ENCODE assay signal across 8 cellular contexts in genomic region chr1:117339866-117340357, GRCh38. TPM values are rescaled to one million over a fixed set of nuclear protein-coding genes. Genes with fewer than 3 reads are reported as not detected.
DNase-seq lines count a peak whose midpoint lies in the region; ATAC-seq and TF ChIP-seq lines count a peak whose summit lies in the region.

No MANE protein-coding gene starts in this region.

- H3K36me3 Mint-ChIP-seq in endodermal cell (ENCODE audit: low read depth), result peaks cover 2% of the 10 kb centered on the region
- H3K36me3 Mint-ChIP-seq in glutamatergic neuron (ENCODE audit: unreplicated experiment), result no peaks in the 10 kb centered on the region

- H3K27ac ChIP-seq in endodermal cell (ENCODE audit: low read depth, low read length), result no peak overlapping the region

- H3K4me1 ChIP-seq in endodermal cell (ENCODE audit: control insufficient read depth, insufficient read depth, low read length), result no peaks in the 10 kb centered on the region
- H3K4me1 ChIP-seq in neuron (ENCODE audit: insufficient read depth, low read length), result no peaks in the 10 kb centered on the region

- ATAC-seq in HG03439 (IDR thresholded peaks at IDR 0.05; ENCODE audit: unreplicated experiment), result no peak

- H3K27me3 ChIP-seq in endodermal cell (ENCODE audit: control insufficient read depth, insufficient read depth, low read length, poor library complexity, severe bottlenecking) (no peaks in the 10 kb centered on the region), neuron (ENCODE audit: insufficient read depth, low read length) (no peaks in the 10 kb centered on the region)

- no peaks in the 10 kb centered on the region for H3K36me3 ChIP-seq in endodermal cell (ENCODE audit: control insufficient read depth, insufficient read depth, low read length)
- H3K36me3 ChIP-seq in neuron (ENCODE audit: insufficient read depth, low read length), result no peaks in the 10 kb centered on the region

- DNase-seq in activated CD4-positive, alpha-beta T cell treated with anti-CD3 and anti-CD28 coated beads for 48 hours, result peak; percentile 14
- DNase-seq in activated CD4-positive, alpha-beta T cell treated with anti-CD3 and anti-CD28 coated beads for 1 hour, result no peak
- peak; percentile 45 for DNase-seq in NCI-H774 (lab: John Stamatoyannopoulos, UW)
- peak; percentile 50 for DNase-seq in endodermal cell
- no peak for DNase-seq in glutamatergic neuron
- DNase-seq in NCI-H187 treated with DMSO at 0.1 percent for 48 hours (lab: John Stamatoyannopoulos, UW), result no peak

- WGBS in endodermal cell (ENCODE audit: insufficient coverage in 1 of 2, insufficient read length in 1 of 2), 2 experiments, result 72% methylated on average over 3 of the region's 3 CpGs; no CpG with 5 or more reads in 1 of the 2 experiments

- H3K9me3 ChIP-seq in endodermal cell (ENCODE audit: control insufficient read depth, low read length) (no peaks in the 10 kb centered on the region), neuron (ENCODE audit: low read length) (no peaks in the 10 kb centered on the region)

- H3K27ac Mint-ChIP-seq in endodermal cell (no peak overlapping the region), glutamatergic neuron (ENCODE audit: unreplicated experiment) (no peak overlapping the region)

- no peak overlapping the region for H3K4me3 Mint-ChIP-seq in endodermal cell
- no peak overlapping the region for H3K4me3 Mint-ChIP-seq in glutamatergic neuron (ENCODE audit: unreplicated experiment)

- TF ChIP-seq CTCF in endodermal cell (conservative IDR thresholded peaks at IDR 0.05) (peak; percentile 26), glutamatergic neuron (IDR thresholded peaks at IDR 0.05; ENCODE audit: partially characterized antibody, unreplicated experiment) (no peak)

- H3K9ac ChIP-seq in endodermal cell (ENCODE audit: extremely low read depth, low read length, poor library complexity, severe bottlenecking), result no peak overlapping the region

- H3K4me1 Mint-ChIP-seq in endodermal cell (peaks cover 28% of the 10 kb centered on the region), glutamatergic neuron (ENCODE audit: low read depth, unreplicated experiment) (peaks cover 7% of the 10 kb centered on the region)

- H2AFZ ChIP-seq in neuron (ENCODE audit: low read depth, low read length), result peak overlapping the region; percentile 3

- H3K9me3 Mint-ChIP-seq in endodermal cell (peaks cover 10% of the 10 kb centered on the region), glutamatergic neuron (ENCODE audit: unreplicated experiment) (no peaks in the 10 kb centered on the region)

- H3K27me3 Mint-ChIP-seq in endodermal cell (ENCODE audit: insufficient read depth), result no peaks in the 10 kb centered on the region
- no peaks in the 10 kb centered on the region for H3K27me3 Mint-ChIP-seq in glutamatergic neuron (ENCODE audit: unreplicated experiment)

- H3K4me3 ChIP-seq in endodermal cell (ENCODE audit: low read length) (no peak overlapping the region), neuron (ENCODE audit: low read length) (no peak overlapping the region)

RNA-seq across cellular contexts. Expression of gene MAN1A2, which starts 27.3 kb away (rescaled TPM):
- total RNA-seq in endodermal cell (10 to 100 TPM; 33.3 to 40.9 TPM), glutamatergic neuron (ENCODE audit: unreplicated experiment) (31.8 TPM)
- polyA plus RNA-seq in endodermal cell (2013, experiment 1 of 2), result 25.3 TPM
- polyA plus RNA-seq in endodermal cell (2013, experiment 2 of 2), result 20.8 TPM

Comparison
In these comparisons a context has a peak if more than half of its experiments do, and no peak if none do; other contexts are left out.
1. DNase-seq: peak in activated CD4-positive, alpha-beta T cell treated with anti-CD3 and anti-CD28 coated beads for 48 hours (single experiment), NCI-H774 (single experiment) and endodermal cell (single experiment); none in activated CD4-positive, alpha-beta T cell treated with anti-CD3 and anti-CD28 coated beads for 1 hour (single experiment), glutamatergic neuron (single experiment) and NCI-H187 treated with DMSO at 0.1 percent for 48 hours (single experiment).